Comparison of ENCODE assay signal across 8 cellular contexts in the genomic region with DNA sequence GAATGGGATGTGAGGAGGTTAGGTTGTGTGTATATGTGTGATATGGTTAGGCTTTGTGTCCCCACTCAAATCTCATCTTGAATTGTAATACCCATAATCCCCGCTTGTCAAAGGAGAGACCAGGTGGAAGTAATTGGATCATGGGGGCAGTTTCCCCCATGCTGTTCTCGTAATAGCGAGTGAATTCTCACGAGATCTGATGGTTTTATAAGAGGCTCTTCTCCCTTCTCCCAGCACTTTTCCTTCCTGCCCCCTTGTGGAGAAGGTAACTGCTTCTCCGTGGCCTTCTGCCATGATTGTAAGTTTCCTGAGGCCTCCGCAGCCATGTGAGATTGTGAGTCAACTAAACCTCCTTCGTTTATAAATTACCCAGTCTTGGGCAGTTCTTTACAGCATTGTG. TPM values are rescaled to one million over a fixed set of nuclear protein-coding genes. Genes with fewer than 3 reads are reported as not detected.
DNase-seq lines count a peak whose midpoint lies in the region; ATAC-seq and TF ChIP-seq lines count a peak whose summit lies in the region.

No MANE protein-coding gene starts in this region.

- peak overlapping the region; percentile 82 for H3K27ac Mint-ChIP-seq in stimulated activated naive CD8-positive, alpha-beta T cell treated with anti-CD3 and anti-CD28 coated beads, Interleukin-15, Interleukin-2, amounts not matched to agents 100 ng/mL and 50 ng/mL, for 24 hours
- H3K27ac Mint-ChIP-seq in naive B cell: peak overlapping the region in 3 of 6 donors; percentile 27 to 87 (median 65)

- in situ Hi-C loops in astrocyte of the cerebellum (cut with HindIII; ENCODE audit: low sequenced_read_pairs): no loop called here

- TF ChIP-seq CTCF in astrocyte of the cerebellum (IDR thresholded peaks at IDR 0.05; ENCODE audit: low read depth, low read length, missing control alignments): peak; percentile 13

- H3K27me3 Mint-ChIP-seq in stimulated activated naive CD8-positive, alpha-beta T cell treated with anti-CD3 and anti-CD28 coated beads, Interleukin-15, Interleukin-2, amounts not matched to agents 100 ng/mL and 50 ng/mL, for 24 hours: peaks cover 3% of the 10 kb centered on the region
- peaks cover 4 to 20% (median 14%) of the 10 kb centered on the region in 3 donors for H3K27me3 Mint-ChIP-seq in naive B cell

- no peak for DNase-seq in stimulated activated naive CD8-positive, alpha-beta T cell treated with anti-CD3 and anti-CD28 coated beads, Interleukin-15, Interleukin-2, amounts not matched to agents 100 U/mL and 50 U/mL, for 24 hours
- DNase-seq in astrocyte of the cerebellum (ENCODE audit: low read depth) (no peak), naive B cell (no peak), NCI-H2196 (lab: John Stamatoyannopoulos, UW; ENCODE audit: unreplicated experiment) (no peak)

- H3K9me3 Mint-ChIP-seq in stimulated activated naive CD8-positive, alpha-beta T cell treated with anti-CD3 and anti-CD28 coated beads, Interleukin-15, Interleukin-2, amounts not matched to agents 100 ng/mL and 50 ng/mL, for 24 hours: no peaks in the 10 kb centered on the region
- no peaks in the 10 kb centered on the region for H3K9me3 Mint-ChIP-seq in naive B cell

- no peak for ATAC-seq in stimulated activated naive CD8-positive, alpha-beta T cell treated with anti-CD3 and anti-CD28 coated beads, Interleukin-15, Interleukin-2, amounts not matched to agents 100 U/mL and 50 U/mL, for 24 hours
- ATAC-seq in naive B cell (ENCODE audit: low read depth in 2 of 2): no peak
- no peak for ATAC-seq in HG03045 (IDR thresholded peaks at IDR 0.05; ENCODE audit: unreplicated experiment)
- no peak for ATAC-seq in HG03432 (IDR thresholded peaks at IDR 0.05; ENCODE audit: unreplicated experiment)
- no peak for ATAC-seq in HG02970 (IDR thresholded peaks at IDR 0.05; ENCODE audit: low FRiP score, unreplicated experiment)

- H3K4me3 Mint-ChIP-seq in stimulated activated naive CD8-positive, alpha-beta T cell treated with anti-CD3 and anti-CD28 coated beads, Interleukin-15, Interleukin-2, amounts not matched to agents 100 ng/mL and 50 ng/mL, for 24 hours: peak overlapping the region; percentile 83
- H3K4me3 Mint-ChIP-seq in naive B cell: peak overlapping the region; percentile 80 to 95 (median 91)

- H3K4me3 ChIP-seq in astrocyte of the cerebellum (ENCODE audit: low read depth, low read length): no peak overlapping the region

- peaks cover 16% of the 10 kb centered on the region for H3K4me1 Mint-ChIP-seq in stimulated activated naive CD8-positive, alpha-beta T cell treated with anti-CD3 and anti-CD28 coated beads, Interleukin-15, Interleukin-2, amounts not matched to agents 100 ng/mL and 50 ng/mL, for 24 hours (ENCODE audit: low read depth)
- H3K4me1 Mint-ChIP-seq in naive B cell: peaks cover 13 to 27% (median 22%) of the 10 kb centered on the region in 3 donors

- H3K36me3 Mint-ChIP-seq in stimulated activated naive CD8-positive, alpha-beta T cell treated with anti-CD3 and anti-CD28 coated beads, Interleukin-15, Interleukin-2, amounts not matched to agents 100 ng/mL and 50 ng/mL, for 24 hours (ENCODE audit: low read depth): peaks cover 10% of the 10 kb centered on the region
- peaks cover 0 to 8% of the 10 kb centered on the region in 2 donors for H3K36me3 Mint-ChIP-seq in naive B cell

RNA-seq across cellular contexts. Expression of a gene that starts 47.3 kb away (rescaled TPM):
- not detected for polyA plus RNA-seq in naive B cell (ENCODE audit: low read depth in 6 of 6)

RNA-seq across cellular contexts. Expression of a gene that starts 55.9 kb away (rescaled TPM):
- 100 to 1,000 TPM; 126 to 139 (median 131) TPM for polyA plus RNA-seq in naive B cell (ENCODE audit: low read depth in 6 of 6)
